Comparison of ENCODE assay signal across 9 cellular contexts in the genomic region with DNA sequence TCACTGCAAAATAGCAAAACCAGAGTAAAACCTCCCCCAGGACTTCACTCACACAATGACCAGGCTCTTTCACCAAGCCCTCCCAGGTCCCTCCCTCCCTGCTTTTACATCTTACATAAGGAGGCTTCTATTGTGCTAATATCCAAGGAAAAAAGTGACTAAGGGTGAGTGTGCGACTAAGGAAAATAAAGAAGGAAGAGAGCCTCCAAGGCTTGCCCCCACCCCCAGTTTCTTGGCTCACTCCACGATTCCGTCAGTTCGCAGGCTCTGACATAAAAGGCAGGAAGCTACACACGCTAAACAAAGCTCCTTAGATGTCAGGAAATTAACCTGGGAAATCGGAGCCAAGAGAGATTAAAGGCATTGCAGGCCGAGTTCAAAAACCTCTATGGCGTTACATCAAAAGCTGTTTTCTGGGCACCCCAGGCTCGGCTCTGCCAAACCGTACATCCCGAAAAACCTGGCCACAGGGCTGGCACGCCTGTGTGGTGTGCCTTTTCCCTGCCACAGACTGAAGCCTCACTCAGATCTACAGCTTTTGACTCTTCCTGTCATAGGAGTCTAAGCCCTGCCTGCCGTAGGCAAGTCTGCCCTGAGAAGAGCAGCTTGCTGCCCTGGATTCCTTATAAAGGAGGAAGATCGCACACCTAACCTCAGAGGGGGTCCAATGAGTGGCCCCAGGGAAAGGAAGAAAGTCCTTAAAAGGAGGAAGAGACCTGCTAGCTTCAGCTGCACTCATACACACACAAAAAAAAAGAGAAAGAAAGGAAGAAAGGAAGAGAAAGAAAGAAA.
DNase-seq lines count a peak whose midpoint lies in the region; ATAC-seq and TF ChIP-seq lines count a peak whose summit lies in the region.
"Had no signal": no experiment of that assay in that cellular context is flagged by ENCODE, and none has a peak within 500 bp of the region (broad histone marks: within the 10 kb centered on the region; RNA-seq: fewer than 3 reads in every experiment).

No MANE protein-coding gene starts in this region.

- H2AK5ac ChIP-seq in trophoblast cell (ENCODE audit: low read length) = no peak overlapping the region

- H3K79me2 ChIP-seq in trophoblast cell (ENCODE audit: control insufficient read depth, insufficient read depth, low read length, poor library complexity) = no peaks in the 10 kb centered on the region

- no peak overlapping the region for H3K27ac ChIP-seq in trophoblast cell (ENCODE audit: low read depth, low read length)
- H3K27ac ChIP-seq: C4-2B had no signal

- DNase-seq in NCI-H748 (lab: John Stamatoyannopoulos, UW; ENCODE audit: unreplicated experiment) (peak; percentile 78), NCI-H748 treated with DMSO at 0.1 percent for 48 hours (lab: John Stamatoyannopoulos, UW) (no peak), glomerular endothelial cell (ENCODE audit: extremely low read depth, low read depth, low spot score) (peak; percentile 98), trophoblast cell (peak in 1 of 2 donors; percentile 18), RPMI8226 (no peak), NCI-H446 treated with DMSO at 0.1 percent for 48 hours (lab: John Stamatoyannopoulos, UW) (no peak)

- no peak overlapping the region for H4K12ac ChIP-seq in trophoblast cell (ENCODE audit: low read depth, low read length)

- H4K8ac ChIP-seq in trophoblast cell (ENCODE audit: low read depth, low read length) = peak overlapping the region; percentile 57

- no peak overlapping the region for H3K18ac ChIP-seq in trophoblast cell (ENCODE audit: low read length)

- no peaks in the 10 kb centered on the region for H3K79me1 ChIP-seq in trophoblast cell (ENCODE audit: low read length)

- peak; percentile 68 for ATAC-seq in SK-N-SH treated with all-trans-retinoic acid at 6 μM for 48 hours
- no peak for ATAC-seq in HG02759 (IDR thresholded peaks at IDR 0.05; ENCODE audit: unreplicated experiment)

- no peak overlapping the region for H3K4me3 ChIP-seq in trophoblast cell (ENCODE audit: low read depth, low read length)

- H3K36me3 ChIP-seq in trophoblast cell (ENCODE audit: control insufficient read depth in 1 of 2, insufficient read depth in 2 of 2, low read length in 2 of 2) = no peaks in the 10 kb centered on the region

- no peak overlapping the region for H3K23ac ChIP-seq in trophoblast cell (ENCODE audit: low read length)

- peak overlapping the region; percentile 57 for H2BK120ac ChIP-seq in trophoblast cell (ENCODE audit: insufficient read depth, low read length, poor library complexity)

- no peak overlapping the region for H4K91ac ChIP-seq in trophoblast cell (ENCODE audit: low read depth, low read length)

- peak overlapping the region; percentile 49 for H3K4me2 ChIP-seq in trophoblast cell (ENCODE audit: low read length)

- H3K4ac ChIP-seq in trophoblast cell (ENCODE audit: low read depth, low read length) = no peak overlapping the region

- H3K9ac ChIP-seq in trophoblast cell (ENCODE audit: low read length) = no peak overlapping the region

- peak overlapping the region; percentile 2 for H2AFZ ChIP-seq in trophoblast cell (ENCODE audit: insufficient read depth, low read length, poor library complexity)

- H3K4me1 ChIP-seq in trophoblast cell (ENCODE audit: control insufficient read depth in 1 of 2, insufficient read depth in 2 of 2, low read length in 2 of 2) = peaks cover 11% of the 10 kb centered on the region in 2 experiments

- no peak overlapping the region for H2BK12ac ChIP-seq in trophoblast cell (ENCODE audit: low read length)

- no peaks in the 10 kb centered on the region for H3K9me3 ChIP-seq in trophoblast cell (ENCODE audit: insufficient read depth, low read depth, low read length)

- H2BK5ac ChIP-seq in trophoblast cell (ENCODE audit: low read depth, low read length, poor library complexity) = no peak overlapping the region

- no CpG with 5 or more reads among the region's 14 CpGs for WGBS in trophoblast cell (ENCODE audit: extremely low coverage, insufficient coverage, insufficient read length)

- H3K14ac ChIP-seq in trophoblast cell (ENCODE audit: low read length) = no peak overlapping the region

- no peaks in the 10 kb centered on the region for H3K27me3 ChIP-seq in trophoblast cell (ENCODE audit: insufficient read depth, low read length)

TF ChIP-seq in SK-N-SH treated with all-trans-retinoic acid at 6 μM for 48 hours, 23 proteins besides CTCF, POLR2A, EP300 and RAD21:
- TF ChIP-seq ESRRG (CRISPR knock-in tag; IDR thresholded peaks at IDR 0.05) = no peak
- no peak for TF ChIP-seq ISL1 (CRISPR knock-in tag; IDR thresholded peaks at IDR 0.05)
- TF ChIP-seq TOX (CRISPR knock-in tag; IDR thresholded peaks at IDR 0.05; ENCODE audit: borderline replicate concordance) = peak; percentile 95
- TF ChIP-seq ARNTL (CRISPR knock-in tag; IDR thresholded peaks at IDR 0.05; ENCODE audit: borderline replicate concordance, low read depth) = no peak
- TF ChIP-seq OSR1 (CRISPR knock-in tag; IDR thresholded peaks at IDR 0.05) = no peak
- TF ChIP-seq ZNF565 (CRISPR knock-in tag; conservative IDR thresholded peaks at IDR 0.05; ENCODE audit: low read depth) = no peak
- 0 out of 2 replicates have a peak, but pooled peaks have one; percentile 11 for TF ChIP-seq RARB (CRISPR knock-in tag; IDR thresholded peaks at IDR 0.05)
- TF ChIP-seq ZC3H10 (CRISPR knock-in tag; IDR thresholded peaks at IDR 0.05) = peak; percentile 84
- TF ChIP-seq PPARA (CRISPR knock-in tag; IDR thresholded peaks at IDR 0.05; ENCODE audit: borderline replicate concordance) = no peak
- 0 out of 2 replicates have a peak, but pooled peaks have one; percentile 43 for TF ChIP-seq CSDC2 (CRISPR knock-in tag; IDR thresholded peaks at IDR 0.05)

Comparison
In these comparisons a context has a peak if more than half of its experiments do, and no peak if none do; other contexts are left out.
1. DNase-seq: peak in NCI-H748 (single experiment) and glomerular endothelial cell (single experiment); none in NCI-H748 treated with DMSO at 0.1 percent for 48 hours (single experiment), RPMI8226 (single experiment) and NCI-H446 treated with DMSO at 0.1 percent for 48 hours (single experiment).